Comparison of ENCODE assay signal across 31 cellular contexts in the genomic region with DNA sequence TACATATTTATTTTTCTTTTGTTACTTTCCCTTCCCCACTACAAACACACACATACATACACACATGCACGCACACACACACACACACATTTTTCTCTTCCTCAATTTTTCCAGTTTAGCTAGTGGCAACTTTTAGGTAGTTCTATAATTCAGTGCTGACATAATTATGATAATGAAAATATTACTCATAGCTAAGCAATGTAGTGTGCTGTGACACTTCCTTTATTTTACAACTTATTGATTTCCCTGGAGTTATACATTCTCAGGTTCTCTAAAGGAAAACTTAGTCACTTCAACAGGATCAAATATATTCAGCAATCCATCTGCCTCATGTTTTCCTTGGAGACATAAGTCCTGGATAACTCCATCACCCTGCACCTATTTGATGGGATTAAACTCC.
DNase-seq lines count a peak whose midpoint lies in the region; ATAC-seq, FAIRE-seq and TF ChIP-seq lines count a peak whose summit lies in the region.
"Had no signal": no experiment of that assay in that cellular context is flagged by ENCODE, and none has a peak within 500 bp of the region (broad histone marks: within the 10 kb centered on the region; RNA-seq: fewer than 3 reads in every experiment).

No MANE protein-coding gene starts in this region.

- H3K79me2 ChIP-seq in PC-9 (ENCODE audit: low read depth), result no peaks in the 10 kb centered on the region
- no peaks in the 10 kb centered on the region for H3K79me2 ChIP-seq in endothelial cell of umbilical vein (ENCODE audit: control insufficient read depth, insufficient read depth, low read length)

- TF ChIP-seq CTCF in Calu3 (IDR thresholded peaks at IDR 0.05; ENCODE audit: unreplicated experiment) (no peak), PC-9 (conservative IDR thresholded peaks at IDR 0.05) (no peak), endothelial cell of umbilical vein (IDR thresholded peaks at IDR 0.05; ENCODE audit: extremely low read depth in 1 of 2, insufficient read depth in 1 of 2, low read depth in 1 of 2, low read length in 2 of 2) (no peak)

- H3K9me3 Mint-ChIP-seq in Calu3 (ENCODE audit: low read depth, unreplicated experiment), result no peaks in the 10 kb centered on the region

- no peaks in the 10 kb centered on the region for H3K27me3 ChIP-seq in PC-9 (ENCODE audit: insufficient read depth, low read depth)
- H3K27me3 ChIP-seq in endothelial cell of umbilical vein (ENCODE audit: control insufficient read depth in 2 of 2, insufficient read depth in 2 of 2, low read length in 2 of 2), result no peaks in the 10 kb centered on the region
- H3K27me3 ChIP-seq: BLaER1 treated with 17β-estradiol and CSF1 and Interleukin-3, amounts not matched to agents 10 nM and 100 nM; brain microvascular endothelial cell; heart right ventricle; pancreas; right atrium auricular region; spleen had no signal

- ATAC-seq in HG03196 (IDR thresholded peaks at IDR 0.05; ENCODE audit: unreplicated experiment) (no peak), HG02840 (IDR thresholded peaks at IDR 0.05; ENCODE audit: low FRiP score, unreplicated experiment) (no peak)
- ATAC-seq: heart right ventricle, pancreas, Right ventricle myocardium inferior had no signal

- H3K36me3 ChIP-seq in PC-9 (ENCODE audit: low read depth) (no peaks in the 10 kb centered on the region), endothelial cell of umbilical vein (ENCODE audit: control insufficient read depth in 2 of 2, extremely low read depth in 1 of 2, insufficient read depth in 2 of 2, low read length in 2 of 2) (no peaks in the 10 kb centered on the region)
- H3K36me3 ChIP-seq: BLaER1 treated with 17β-estradiol and CSF1 and Interleukin-3, amounts not matched to agents 10 nM and 100 nM; brain microvascular endothelial cell; heart right ventricle; pancreas; right atrium auricular region; spleen had no signal

- TF ChIP-seq POLR2A in endothelial cell of umbilical vein (IDR thresholded peaks at IDR 0.05; ENCODE audit: low read depth, low read length), result no peak

- no peaks in the 10 kb centered on the region for H3K9me1 ChIP-seq in endothelial cell of umbilical vein (replicated peaks; ENCODE audit: control insufficient read depth, extremely low read depth, insufficient read depth, low read length)

- no peaks in the 10 kb centered on the region for H3K9me2 ChIP-seq in PC-9 (ENCODE audit: insufficient read depth)

- H3K4me2 ChIP-seq in PC-9 (no peak overlapping the region), endothelial cell of umbilical vein (ENCODE audit: insufficient read depth, low read length) (peak overlapping the region; percentile 92)
- H3K4me2 ChIP-seq: BLaER1 treated with 17β-estradiol and CSF1 and Interleukin-3, amounts not matched to agents 10 nM and 100 nM had no signal

- H3F3A ChIP-seq in PC-9 (ENCODE audit: insufficient read depth, low read depth), result no peaks in the 10 kb centered on the region

- H3K4me1 Mint-ChIP-seq in Calu3 (ENCODE audit: low read depth, unreplicated experiment), result peaks cover 34% of the 10 kb centered on the region
- H3K4me1 Mint-ChIP-seq: IgD-negative memory B cell had no signal

- H3K4me3 Mint-ChIP-seq in Calu3 (ENCODE audit: low read depth, unreplicated experiment), result peak overlapping the region; percentile 12
- H3K4me3 Mint-ChIP-seq: IgD-negative memory B cell, nephron progenitor cell had no signal

- no peaks in the 10 kb centered on the region for H4K20me1 ChIP-seq in PC-9 (ENCODE audit: insufficient read depth)
- H4K20me1 ChIP-seq in endothelial cell of umbilical vein (replicated peaks; ENCODE audit: control insufficient read depth, extremely low read depth, insufficient read depth, low read length), result no peaks in the 10 kb centered on the region
- H4K20me1 ChIP-seq: BLaER1 treated with 17β-estradiol and CSF1 and Interleukin-3, amounts not matched to agents 10 nM and 100 nM had no signal

- no peaks in the 10 kb centered on the region for H3K27me3 Mint-ChIP-seq in Calu3 (ENCODE audit: unreplicated experiment)
- H3K27me3 Mint-ChIP-seq: IgD-negative memory B cell had no signal

- H3K4me1 ChIP-seq in PC-9 (replicated peaks; ENCODE audit: insufficient read depth) (no peaks in the 10 kb centered on the region), endothelial cell of umbilical vein (ENCODE audit: control insufficient read depth, extremely low read depth, insufficient read depth, low read length) (peaks cover 29% of the 10 kb centered on the region)
- H3K4me1 ChIP-seq: pancreas, spleen had no signal

- H2AFZ ChIP-seq in PC-9, result 0 out of 2 replicates have a peak overlapping the region, but pooled peaks have one; percentile 43
- H2AFZ ChIP-seq in endothelial cell of umbilical vein (ENCODE audit: low read depth, low read length), result no peak overlapping the region

- H3K4me3 ChIP-seq in PC-9 (no peak overlapping the region), endothelial cell of umbilical vein (replicated peaks in 1 of 3; ENCODE audit: insufficient read depth in 1 of 3, low read depth in 1 of 3, low read length in 3 of 3) (peak overlapping the region in 1 of 3 experiments; percentile 5)
- H3K4me3 ChIP-seq: BLaER1 treated with 17β-estradiol and CSF1 and Interleukin-3, amounts not matched to agents 10 nM and 100 nM; heart right ventricle; lung; pancreas; right atrium auricular region; spleen had no signal

- dilution Hi-C loops in endothelial cell of umbilical vein (cut with MboI; ENCODE audit: extremely low pct_ligation_motif_present, low sequenced_read_pairs), result no loop called here

- H3K9me3 ChIP-seq in PC-9 (ENCODE audit: insufficient read depth, low read depth) (no peaks in the 10 kb centered on the region), endothelial cell of umbilical vein (replicated peaks; ENCODE audit: control insufficient read depth, insufficient read depth, low read length) (no peaks in the 10 kb centered on the region)
- H3K9me3 ChIP-seq: pancreas had no signal

- DNase-seq in Calu3 (peak; percentile 12), HCEC 1CT (peak; percentile 42), PC-9 (peak in 1 of 2 experiments; percentile 42), endothelial cell of umbilical vein (ENCODE audit: low read depth, low spot score) (peak; percentile 87), NCI-H526 (lab: John Stamatoyannopoulos, UW) (no peak), NCI-H2107 (lab: John Stamatoyannopoulos, UW) (no peak)
- DNase-seq: activated naive CD4-positive, alpha-beta T cell treated with Interleukin-2 at 50 U/mL for 16 hours; brain microvascular endothelial cell; COR-L47; effector CD4-positive, alpha-beta T cell; heart right ventricle; kidney glomerular epithelial cell; NCI-H1417; NCI-H2081; NCI-H345; NCI-H774; nephron progenitor cell; pancreas; spleen; stimulated activated CD4-positive, alpha-beta T cell treated with anti-CD3 and anti-CD28 coated beads, Interleukin-2, amount 100 ng/mL, for 48 hours; trophoblast cell had no signal

- no peak overlapping the region for H3K9ac ChIP-seq in endothelial cell of umbilical vein (replicated peaks; ENCODE audit: extremely low read depth, insufficient read depth, low read length)
- H3K9ac ChIP-seq: BLaER1 treated with 17β-estradiol and CSF1 and Interleukin-3, amounts not matched to agents 10 nM and 100 nM had no signal

- H3K36me3 Mint-ChIP-seq in Calu3 (ENCODE audit: insufficient read depth, unreplicated experiment), result no peaks in the 10 kb centered on the region
- H3K36me3 Mint-ChIP-seq: IgD-negative memory B cell had no signal

- POLR2A ChIA-PET in PC-9 (lab: Charles Lee; ENCODE audit: unreplicated experiment) (no interaction called here), endothelial cell of umbilical vein (lab: Charles Lee) (no interaction called here)

- BruUV-seq in Calu3 (replicated peaks; lab: Mats Ljungman, UMichigan) (no TSS peak), PC-9 (replicated peaks; lab: Mats Ljungman, UMichigan) (no TSS peak), endothelial cell of umbilical vein (replicated peaks; lab: Mats Ljungman, UMichigan) (no TSS peak)

- H3K27ac ChIP-seq in PC-9 (no peak overlapping the region), endothelial cell of umbilical vein (ENCODE audit: insufficient read depth, low read depth, low read length) (peak overlapping the region; percentile 85)
- H3K27ac ChIP-seq: BLaER1 treated with 17β-estradiol and CSF1 and Interleukin-3, amounts not matched to agents 10 nM and 100 nM; brain microvascular endothelial cell; heart right ventricle; pancreas; right atrium auricular region; spleen; VCaP had no signal

- peak; percentile 85 for FAIRE-seq in endothelial cell of umbilical vein (lab: Jason Lieb, UNC)
- FAIRE-seq: GM12892, H54 had no signal

- CTCF ChIA-PET in Calu3 (lab: Charles Lee) (no interaction called here), PC-9 (lab: Charles Lee) (no interaction called here), endothelial cell of umbilical vein (lab: Charles Lee) (interaction anchor here (1.0 kb wide), 1 partner anchor 58 kb away, joined by 4 read pairs; no protein-coding TSS in a partner anchor)

- peak overlapping the region; percentile 65 for H3K27ac Mint-ChIP-seq in Calu3 (ENCODE audit: unreplicated experiment)
- H3K27ac Mint-ChIP-seq: IgD-negative memory B cell, nephron progenitor cell had no signal

- intact Hi-C loops in Calu3 (cut with micrococcal nuclease; ENCODE audit: unreplicated experiment), result no loop called here
- intact Hi-C loops in PC-9 (cut with micrococcal nuclease; ENCODE audit: unreplicated experiment), result no loop called here
- intact Hi-C loops in endothelial cell of umbilical vein (cut with micrococcal nuclease), result loop anchor here (2.0 to 10.0 kb wide), 4 partner anchors 151 to 305 kb away; a partner anchor contains a TSS

TF ChIP-seq in endothelial cell of umbilical vein, 7 proteins besides CTCF, POLR2A, EP300 and RAD21:
- TF ChIP-seq GATA2 (IDR thresholded peaks at IDR 0.05; ENCODE audit: insufficient read depth, insufficient read length, low read depth, low read length), result no peak
- TF ChIP-seq FOS (IDR thresholded peaks at IDR 0.05; ENCODE audit: borderline replicate concordance, insufficient read depth, low read length), result peak; percentile 66
- peak; percentile 92 for TF ChIP-seq JUN (IDR thresholded peaks at IDR 0.05; ENCODE audit: borderline replicate concordance, insufficient read depth, insufficient read length, low read depth)
TF ChIP-seq in endothelial cell of umbilical vein: peak in this region for 2.

Comparison
In these comparisons a context has a peak if more than half of its experiments do, and no peak if none do; other contexts are left out.
1. DNase-seq: peak in Calu3 (single experiment), HCEC 1CT (single experiment) and endothelial cell of umbilical vein (single experiment); none in NCI-H526 (0 of 2) and NCI-H2107 (single experiment).